15 cellular contexts compared by ENCODE assay signal in genomic region chr10:49569031-49569765, GRCh38. TPM values are rescaled to one million over a fixed set of nuclear protein-coding genes. Genes with fewer than 3 reads are reported as not detected.
DNase-seq lines count a peak whose midpoint lies in the region; ATAC-seq and TF ChIP-seq lines count a peak whose summit lies in the region.
"Had no signal": no experiment of that assay in that cellular context is flagged by ENCODE, and none has a peak within 500 bp of the region (broad histone marks: within the 10 kb centered on the region; RNA-seq: fewer than 3 reads in every experiment).

No MANE protein-coding gene starts in this region.

- DNase-seq in Daoy (ENCODE audit: low read depth) (peak; percentile 8), NCI-H226 (peak; percentile 94), dedifferentiated amniotic fluid mesenchymal stem cell (ENCODE audit: extremely low spot score) (peak; percentile 61), omental fat pad (ENCODE audit: low spot score) (no peak), COLO668 (lab: John Stamatoyannopoulos, UW; ENCODE audit: unreplicated experiment) (no peak), ureter (ENCODE audit: low spot score) (no peak), left ventricle myocardium superior (no peak), HK-2 (ENCODE audit: unreplicated experiment) (no peak)
- DNase-seq: activated T-cell treated with anti-CD3 and anti-CD28 coated beads, Interleukin-2, amount 50 U/mL, for 48 hours; NCI-H1105 had no signal

- intact Hi-C loops in left ventricle myocardium superior (cut with micrococcal nuclease): no loop called here

- TF ChIP-seq CTCF in omental fat pad (IDR thresholded peaks at IDR 0.05): no peak

- peak; percentile 84 for ATAC-seq in omental fat pad (ENCODE audit: low FRiP score)
- no peak for ATAC-seq in left ventricle myocardium superior
- ATAC-seq: WTC11 had no signal

RNA-seq across cellular contexts. Expression of gene ERCC6, which starts 30.3 kb away (rescaled TPM):
- 5.4 and 14.3 TPM in 2 replicates for total RNA-seq in Daoy (2014; rRNA removed; shearing (Covaris generic))
- 10 to 100 TPM; 11.5 to 16.7 (median 11.8) TPM for total RNA-seq in omental fat pad
- total RNA-seq in ureter: 28.0 TPM
- 25.1 TPM for total RNA-seq in left ventricle myocardium superior

RNA-seq across cellular contexts. Expression of gene SLC18A3, which starts 40.9 kb away (rescaled TPM):
- not detected in 2 replicates for total RNA-seq in Daoy (2014; rRNA removed; shearing (Covaris generic))
- total RNA-seq in omental fat pad: not detected
- not detected for total RNA-seq in ureter
- total RNA-seq in left ventricle myocardium superior: not detected
- total RNA-seq: epithelial cell of proximal tubule, NCI-H460, right atrium auricular region, SJSA1 had no signal

RNA-seq across cellular contexts. Expression of gene CHAT, which starts 44.6 kb away (rescaled TPM):
- total RNA-seq in Daoy (2014; rRNA removed; shearing (Covaris generic)): not detected in 2 replicates
- total RNA-seq in omental fat pad (not detected), ureter (not detected), left ventricle myocardium superior (not detected)
- total RNA-seq: epithelial cell of proximal tubule, NCI-H460, right atrium auricular region, SJSA1, WTC11 had no signal

Comparison
In these comparisons a context has a peak if more than half of its experiments do, and no peak if none do; other contexts are left out.
1. DNase-seq: peak in Daoy (single experiment), NCI-H226 (single experiment) and dedifferentiated amniotic fluid mesenchymal stem cell (single experiment); none in omental fat pad (single experiment), COLO668 (single experiment), ureter (single experiment), left ventricle myocardium superior (single experiment) and HK-2 (single experiment).